In genomic region chr19:2421581-2422306, GRCh38 we compare ENCODE assay signal across 25 cellular contexts.
"Had no signal": no experiment of that assay in that cellular context is flagged by ENCODE, and none has a peak within 500 bp of the region (broad histone marks: within the 10 kb centered on the region; RNA-seq: fewer than 3 reads in every experiment).

No MANE protein-coding gene starts in this region.

- H3K4me2 ChIP-seq: neural progenitor cell had no signal

- H3K9ac ChIP-seq: neural progenitor cell had no signal

- H3K4me3 ChIP-seq: breast epithelium, dorsolateral prefrontal cortex, gastroesophageal sphincter, neural progenitor cell, ovary, prostate gland, right atrium auricular region, transverse colon had no signal

- ATAC-seq: activated CD4-positive, alpha-beta T cell treated with anti-CD3 and anti-CD28 coated beads for 36 hours; activated naive CD4-positive, alpha-beta T cell treated with anti-CD3 and anti-CD28 coated beads, Interleukin-2, amount 50 U/mL, for 72 hours; activated T-helper 17 cell treated with anti-CD3 and anti-CD28 coated beads, Interleukin-2, amount 50 U/mL, for 72 hours; effector memory CD8-positive, alpha-beta T cell; gastroesophageal sphincter; left cardiac atrium; T-helper 17 cell had no signal

- DNase-seq: activated B cell treated with CpG ODN at 0.5 μM for 24 hours; activated CD4-positive, alpha-beta T cell treated with anti-CD3 and anti-CD28 coated beads for 36 hours; activated CD4-positive, alpha-beta T cell treated with anti-CD3 and anti-CD28 coated beads, Interleukin-2, amount 50 U/mL, for 4 hours; activated CD8-positive, alpha-beta memory T cell treated with anti-CD3 and anti-CD28 coated beads for 24 hours; activated CD8-positive, alpha-beta memory T cell treated with anti-CD3 and anti-CD28 coated beads, Interleukin-2, amount 50 U/mL, for 4 hours; activated T-cell treated with anti-CD3 and anti-CD28 coated beads, Interleukin-2, amount 50 U/mL, for 24 hours; dorsolateral prefrontal cortex; effector memory CD8-positive, alpha-beta T cell; head of caudate nucleus; hypothalamus; left cardiac atrium; ovary; stimulated activated CD4-positive, alpha-beta T cell treated with anti-CD3 and anti-CD28 coated beads, Interleukin-1b, Interleukin-23, amount 100 ng/mL, for 48 hours; T-helper 17 cell; transverse colon had no signal

- H3K27me3 ChIP-seq: breast epithelium, dorsolateral prefrontal cortex, gastroesophageal sphincter, neural progenitor cell, ovary, right atrium auricular region, transverse colon had no signal

- H3K36me3 ChIP-seq: breast epithelium, neural progenitor cell, ovary, transverse colon had no signal

- H3K9me3 ChIP-seq: gastroesophageal sphincter, ovary, prostate gland, right atrium auricular region, transverse colon had no signal

- H2AFZ ChIP-seq: neural progenitor cell had no signal

- H3K27ac ChIP-seq: breast epithelium, dorsolateral prefrontal cortex, gastroesophageal sphincter, neural progenitor cell, prostate gland, right atrium auricular region, transverse colon had no signal

- FAIRE-seq: colon, islet of Langerhans, urothelium cell line had no signal
